Comparison of ENCODE assay signal across 17 cellular contexts in genomic region chr3:180085122-180085710, GRCh38. TPM values are rescaled to one million over a fixed set of nuclear protein-coding genes. Genes with fewer than 3 reads are reported as not detected.
DNase-seq lines count a peak whose midpoint lies in the region; ATAC-seq and TF ChIP-seq lines count a peak whose summit lies in the region.
"Had no signal": no experiment of that assay in that cellular context is flagged by ENCODE, and none has a peak within 500 bp of the region (broad histone marks: within the 10 kb centered on the region; RNA-seq: fewer than 3 reads in every experiment).

No MANE protein-coding gene starts in this region.

- in situ Hi-C loops in SK-MEL-5 (cut with HindIII; ENCODE audit: low pct_unique_long_range_greater_than_20kb, low sequenced_read_pairs) = no loop called here

- no peak for ATAC-seq in GM18511 (IDR thresholded peaks at IDR 0.05; ENCODE audit: unreplicated experiment)
- ATAC-seq: activated CD8-positive, alpha-beta memory T cell treated with anti-CD3 and anti-CD28 coated beads, Interleukin-2, amount 10 ng/mL, durations not matched to agents 7 days and 5 days; gastrocnemius medialis; SK-N-SH treated with all-trans-retinoic acid at 6 μM for 48 hours; WTC11 had no signal

- H3K4me3 ChIP-seq in GM12875 (ENCODE audit: low read depth, low read length) = no peak overlapping the region
- H3K4me3 ChIP-seq: gastrocnemius medialis had no signal

- DNase-seq in DMS53 (lab: John Stamatoyannopoulos, UW) (peak; percentile 70), NCI-H1092 treated with DMSO at 0.1 percent for 48 hours (lab: John Stamatoyannopoulos, UW) (peak; percentile 13), SK-MEL-5 (ENCODE audit: low read depth, low spot score) (peak; percentile 45), GM19238 (ENCODE audit: insufficient read length, low spot score) (no peak), NCI-H1694 (lab: John Stamatoyannopoulos, UW) (no peak), EL (no peak)
- DNase-seq: activated CD8-positive, alpha-beta memory T cell treated with anti-CD3 and anti-CD28 coated beads, Interleukin-2, amount 10 ng/mL, durations not matched to agents 7 days and 5 days; activated naive CD4-positive, alpha-beta T cell treated with Interleukin-2 at 50 U/mL for 16 hours; gastrocnemius medialis; GDM1; KG1; mesendoderm had no signal

- 0 out of 2 replicates have a peak, but pooled peaks have one; percentile 20 for TF ChIP-seq CTCF in GM12875 (IDR thresholded peaks at IDR 0.05; ENCODE audit: borderline replicate concordance, insufficient read depth, low read depth, low read length)

RNA-seq across cellular contexts. Expression of gene PEX5L, which starts 48.5 kb away (rescaled TPM):
- total RNA-seq in SK-MEL-5 (2014; rRNA removed; shearing (Covaris generic)) = 0.08 and 0.21 TPM in 2 replicates
- 0.10 and 0.35 TPM in 2 replicates for polyA plus RNA-seq in SK-MEL-5 (2015; cell fraction: cytosol; rRNA removed)
- 0.41 and 0.96 TPM in 2 replicates for polyA plus RNA-seq in SK-MEL-5 (2015; cell fraction: nucleus; rRNA removed)
- polyA plus RNA-seq: CD14-positive monocyte had no signal

Comparison
In these comparisons a context has a peak if more than half of its experiments do, and no peak if none do; other contexts are left out.
1. DNase-seq: peak in DMS53 (single experiment), NCI-H1092 treated with DMSO at 0.1 percent for 48 hours (single experiment) and SK-MEL-5 (single experiment); none in GM19238 (single experiment), NCI-H1694 (single experiment) and EL (single experiment).